Comparison of ENCODE assay signal across 8 cellular contexts in genomic region chr4:89055157-89056080, GRCh38.
A peak's percentile ranks its signal among the peaks of the same experiment; 100 is the strongest.
DNase-seq lines count a peak whose midpoint lies in the region; ATAC-seq and TF ChIP-seq lines count a peak whose summit lies in the region.

No MANE protein-coding gene starts in this region.

- no peak for TF ChIP-seq CTCF in HEK293 (tag by site-specific recombination; IDR thresholded peaks at IDR 0.05)
- no peak for TF ChIP-seq CTCF in cardiac fibroblast (IDR thresholded peaks at IDR 0.05; ENCODE audit: low read depth, low read length)

- H3K9me3 ChIP-seq in HEK293 (ENCODE audit: control insufficient read depth, insufficient read depth, low read depth, low read length) (no peaks in the 10 kb centered on the region), muscle layer of colon (ENCODE audit: low read length) (no peaks in the 10 kb centered on the region)

- H3K4me1 ChIP-seq in HEK293 (ENCODE audit: control insufficient read depth, insufficient read depth, low read length) (no peaks in the 10 kb centered on the region), muscle layer of colon (ENCODE audit: insufficient read depth, low read length) (peaks cover 23% of the 10 kb centered on the region)

- CTCF ChIA-PET in HEK293 (lab: Yijun Ruan, JAX), result interaction anchor here (0.6 to 1.4 kb wide), 5 partner anchors 106 to 1926 kb away, joined by 3 to 5 read pairs (median 3); no protein-coding TSS in a partner anchor

- ATAC-seq in GM19463 (IDR thresholded peaks at IDR 0.05; ENCODE audit: unreplicated experiment), result no peak
- ATAC-seq in GM21447 (IDR thresholded peaks at IDR 0.05; ENCODE audit: unreplicated experiment), result no peak

- no peaks in the 10 kb centered on the region for H3K27me3 ChIP-seq in muscle layer of colon (ENCODE audit: control insufficient read depth in 1 of 2, insufficient read depth in 2 of 2, low read length in 2 of 2)

- DNase-seq in ACHN, result peak; percentile 11
- DNase-seq in cardiac fibroblast (ENCODE audit: low read depth in 2 of 2), result no peak
- no peak for DNase-seq in stimulated activated naive CD4-positive, alpha-beta T cell (lab: John Stamatoyannopoulos, UW)
- no peak for DNase-seq in NCI-H510A (lab: John Stamatoyannopoulos, UW)

- peak overlapping the region; percentile 60 for H3K9ac ChIP-seq in muscle layer of colon (ENCODE audit: low read length)

- H3K27ac ChIP-seq in HEK293 (ENCODE audit: extremely low read depth, low read depth, low read length) (no peak overlapping the region), muscle layer of colon (ENCODE audit: low read depth, low read length) (no peak overlapping the region)

- no peaks in the 10 kb centered on the region for H3K36me3 ChIP-seq in HEK293 (ENCODE audit: control insufficient read depth in 2 of 2, insufficient read depth in 1 of 2, low read length in 2 of 2)
- H3K36me3 ChIP-seq in muscle layer of colon (ENCODE audit: insufficient read depth, low read length), result no peaks in the 10 kb centered on the region

- in situ Hi-C loops in ACHN (cut with HindIII; ENCODE audit: low pct_ligation_motif_present, low pct_unique_long_range_greater_than_20kb, low sequenced_read_pairs), result no loop called here

- H3K4me3 ChIP-seq in HEK293 (ENCODE audit: low read depth, low read length), result peak overlapping the region; percentile 25
- H3K4me3 ChIP-seq in cardiac fibroblast (replicated peaks in 1 of 2; ENCODE audit: low read depth in 2 of 2, low read length in 2 of 2), result peak overlapping the region; percentile 8 to 41
- H3K4me3 ChIP-seq in muscle layer of colon (ENCODE audit: low read depth in 1 of 2, low read length in 2 of 2), result peak overlapping the region in 1 of 2 donors; percentile 83

- POLR2A ChIA-PET in HEK293 (lab: Yijun Ruan, JAX), result interaction anchor here (1.4 kb wide), 1 partner anchor 12 kb away, joined by 5 read pairs; no protein-coding TSS in a partner anchor

TF ChIP-seq in HEK293, 187 proteins besides CTCF, POLR2A, EP300 and RAD21:
- TF ChIP-seq ZNF138 (tag by site-specific recombination; IDR thresholded peaks at IDR 0.05; ENCODE audit: borderline replicate concordance) (no peak), ZNF830 (tag by site-specific recombination; IDR thresholded peaks at IDR 0.05; ENCODE audit: low read depth) (no peak), KLF1 (tag by site-specific recombination; IDR thresholded peaks at IDR 0.05) (no peak), ZNF513 (tag by site-specific recombination; IDR thresholded peaks at IDR 0.05) (no peak), ZNF580 (tag by site-specific recombination; IDR thresholded peaks at IDR 0.05) (no peak), ZNF155 (tag by site-specific recombination; IDR thresholded peaks at IDR 0.05) (no peak), ZNF792 (tag by site-specific recombination; IDR thresholded peaks at IDR 0.05) (no peak), ZNF114 (tag by site-specific recombination; IDR thresholded peaks at IDR 0.05) (no peak), ZNF571 (tag by site-specific recombination; IDR thresholded peaks at IDR 0.05) (no peak), GLI4 (tag by site-specific recombination; IDR thresholded peaks at IDR 0.05) (no peak), ZNF362 (tag by site-specific recombination; IDR thresholded peaks at IDR 0.05) (no peak), ZNF76 (tag by site-specific recombination; IDR thresholded peaks at IDR 0.05; ENCODE audit: borderline replicate concordance, low read depth) (no peak), ZNF843 (tag by site-specific recombination; IDR thresholded peaks at IDR 0.05) (no peak), ZFP37 (tag by site-specific recombination; IDR thresholded peaks at IDR 0.05) (no peak), ZEB2 (tag by site-specific recombination; IDR thresholded peaks at IDR 0.05) (no peak)
